Comparison of ENCODE assay signal across 1 cellular context in genomic region chr1:236124965-236125364, GRCh38.
TF ChIP-seq lines count a peak whose summit lies in the region.

No MANE protein-coding gene starts in this region.

TF ChIP-seq in GM23338, 12 proteins besides CTCF, POLR2A, EP300 and RAD21 (continued from another document):
- TF ChIP-seq ETS1 (IDR thresholded peaks at IDR 0.05) (no peak), ZNF114 (CRISPR knock-in tag; IDR thresholded peaks at IDR 0.05) (no peak), EZH2phosphoT487 (IDR thresholded peaks at IDR 0.05; ENCODE audit: unreplicated experiment) (no peak)
